In the genomic region with DNA sequence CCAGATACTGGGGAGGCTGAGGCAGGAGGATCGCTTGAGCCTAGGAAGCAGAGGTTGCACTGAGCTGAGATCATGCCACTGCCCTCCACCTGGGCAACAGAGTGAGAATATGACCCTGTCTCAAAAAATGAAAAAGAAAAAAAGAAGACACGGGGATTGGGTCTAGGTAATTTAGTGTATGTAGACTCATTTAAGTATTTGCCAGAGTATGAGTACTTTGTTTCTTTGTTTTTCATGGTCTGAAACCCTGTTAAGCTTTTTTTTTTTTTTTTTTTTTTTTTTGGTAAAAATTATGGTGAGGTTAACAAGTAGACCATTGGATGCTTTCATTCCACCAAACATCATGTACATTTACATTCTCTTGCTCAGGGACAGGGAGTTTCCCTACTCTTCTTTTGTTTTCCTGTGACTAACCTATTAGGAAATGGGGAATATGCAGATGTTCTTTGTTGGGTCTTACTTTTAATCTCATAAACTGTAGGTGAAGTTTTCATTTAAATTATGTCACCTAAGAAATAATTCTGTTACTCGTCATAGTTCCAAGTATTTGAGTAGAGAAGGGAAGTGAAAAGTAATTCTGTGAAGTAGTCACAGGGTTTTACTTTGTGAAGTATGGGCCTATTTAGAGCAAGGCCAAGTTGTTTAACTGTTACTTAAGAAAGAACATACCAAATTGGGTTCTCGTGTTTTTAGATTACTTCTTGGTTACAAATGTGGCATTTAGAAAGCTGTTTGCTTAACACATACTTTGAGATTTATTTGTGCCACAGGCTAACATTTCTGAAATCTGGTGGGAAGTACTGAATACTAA, we compare ENCODE assay signal across 7 cellular contexts. TPM values are rescaled to one million over a fixed set of nuclear protein-coding genes. Genes with fewer than 3 reads are reported as not detected.
DNase-seq lines count a peak whose midpoint lies in the region; ATAC-seq, FAIRE-seq and TF ChIP-seq lines count a peak whose summit lies in the region.
"Not testable (repeated sequence)": the region's sequence is repeated elsewhere in the genome, so short reads cannot be mapped to it uniquely, and the experiment has no call there.

No MANE protein-coding gene starts in this region.

- not testable (repeated sequence) for H4K20me1 ChIP-seq in keratinocyte (ENCODE audit: control insufficient read depth, extremely low read depth, insufficient read depth, low read length)

- H3K36me3 Mint-ChIP-seq in activated CD4-positive, alpha-beta memory T cell treated with anti-CD3 and anti-CD28 coated beads for 36 hours = peaks cover 29% of the 10 kb centered on the region

- not testable (repeated sequence) for H3K27ac ChIP-seq in keratinocyte (ENCODE audit: control insufficient read depth, insufficient read depth, low read length)

- H3K27ac Mint-ChIP-seq in activated CD4-positive, alpha-beta memory T cell treated with anti-CD3 and anti-CD28 coated beads for 36 hours = peak overlapping the region; percentile 84

- intact Hi-C loops in activated CD4-positive, alpha-beta memory T cell treated with anti-CD3 and anti-CD28 coated beads for 36 hours (cut with micrococcal nuclease) = loop anchor here (1.0 to 5.0 kb wide), 2 partner anchors 11 to 41 kb away; no protein-coding TSS in a partner anchor

- ATAC-seq in GM18858 (IDR thresholded peaks at IDR 0.05; ENCODE audit: unreplicated experiment) = peak; percentile 41
- ATAC-seq in GM21447 (IDR thresholded peaks at IDR 0.05; ENCODE audit: unreplicated experiment) = peak; percentile 62
- ATAC-seq in HG02852 (IDR thresholded peaks at IDR 0.05; ENCODE audit: unreplicated experiment) = peak; percentile 73
- peak; percentile 53 for ATAC-seq in HG03439 (IDR thresholded peaks at IDR 0.05; ENCODE audit: unreplicated experiment)

- peak; percentile 63 for FAIRE-seq in keratinocyte (lab: Jason Lieb, UNC)

- H3K4me2 ChIP-seq in keratinocyte (ENCODE audit: control insufficient read depth, extremely low read depth, insufficient read depth, low read depth, low read length) = not testable (repeated sequence)

- H3K9me3 ChIP-seq in adipocyte (ENCODE audit: control insufficient read depth, low read length); keratinocyte (ENCODE audit: control insufficient read depth, low read depth, low read length): not testable (repeated sequence)

- H3K27me3 Mint-ChIP-seq in activated CD4-positive, alpha-beta memory T cell treated with anti-CD3 and anti-CD28 coated beads for 36 hours = not testable (repeated sequence)

- not testable (repeated sequence) for H3K36me3 ChIP-seq in adipocyte (ENCODE audit: control insufficient read depth, insufficient read depth, low read length, severe bottlenecking); keratinocyte (ENCODE audit: control insufficient read depth in 2 of 2, extremely low read depth in 1 of 2, insufficient read depth in 2 of 2, low read length in 2 of 2)

- not testable (repeated sequence) for H3K79me2 ChIP-seq in keratinocyte (ENCODE audit: control insufficient read depth, insufficient read depth, low read length)

- CTCF ChIA-PET in activated CD4-positive, alpha-beta memory T cell treated with anti-CD3 and anti-CD28 coated beads for 36 hours (lab: Charles Lee) = not testable (repeated sequence)

- not testable (repeated sequence) for H3K9me3 Mint-ChIP-seq in activated CD4-positive, alpha-beta memory T cell treated with anti-CD3 and anti-CD28 coated beads for 36 hours

- not testable (repeated sequence) for H3K27me3 ChIP-seq in adipocyte (replicated peaks; ENCODE audit: control insufficient read depth, insufficient read depth, low read length); keratinocyte (ENCODE audit: control insufficient read depth, extremely low read depth, insufficient read depth, low read length)

- not testable (repeated sequence) for H3K9ac ChIP-seq in adipocyte (ENCODE audit: low read length); keratinocyte (ENCODE audit: control insufficient read depth, extremely low read depth, insufficient read depth, low read length)

- DNase-seq in activated CD4-positive, alpha-beta memory T cell treated with anti-CD3 and anti-CD28 coated beads for 36 hours = peak; percentile 31
- peak; percentile 62 for DNase-seq in adipocyte (ENCODE audit: low read depth)
- not testable (repeated sequence) for DNase-seq in keratinocyte (ENCODE audit: low read depth, low spot score)

- POLR2A ChIA-PET in activated CD4-positive, alpha-beta memory T cell treated with anti-CD3 and anti-CD28 coated beads for 36 hours (lab: Charles Lee) = interaction anchor here (0.8 kb wide), 1 partner anchor 34 kb away, joined by 3 read pairs; no protein-coding TSS in a partner anchor

- H3K4me1 ChIP-seq in adipocyte (ENCODE audit: control insufficient read depth, insufficient read depth, low read length); keratinocyte (ENCODE audit: control insufficient read depth, extremely low read depth, insufficient read depth, low read length): not testable (repeated sequence)

- H3K9me1 ChIP-seq in keratinocyte (ENCODE audit: control insufficient read depth, extremely low read depth, insufficient read depth, low read length) = not testable (repeated sequence)

- not testable (repeated sequence) for H2AFZ ChIP-seq in keratinocyte (ENCODE audit: control insufficient read depth, low read length)

- not testable (repeated sequence) for H3K4me3 ChIP-seq in adipocyte (ENCODE audit: low read length); keratinocyte (ENCODE audit: control insufficient read depth in 2 of 3, extremely low read depth in 1 of 3, insufficient read depth in 2 of 3, low read depth in 1 of 3, low read length in 3 of 3)

- H3K4me1 Mint-ChIP-seq in activated CD4-positive, alpha-beta memory T cell treated with anti-CD3 and anti-CD28 coated beads for 36 hours (ENCODE audit: low read depth) = peaks cover 23% of the 10 kb centered on the region

- dilution Hi-C loops in keratinocyte (cut with MboI; ENCODE audit: extremely low pct_ligation_motif_present, low sequenced_read_pairs) = not testable (repeated sequence)

- not testable (repeated sequence) for TF ChIP-seq CTCF in keratinocyte (optimal IDR thresholded peaks at IDR 0.05 in 1 of 3, IDR thresholded peaks at IDR 0.05 in 1 of 3, conservative IDR thresholded peaks at IDR 0.05 in 1 of 3; ENCODE audit: extremely low read depth in 1 of 3, insufficient read depth in 2 of 3, low read length in 3 of 3)

- H3K4me3 Mint-ChIP-seq in activated CD4-positive, alpha-beta memory T cell treated with anti-CD3 and anti-CD28 coated beads for 36 hours = not testable (repeated sequence)

RNA-seq across cellular contexts. Expression of gene KLHL2, which starts 25.5 kb away (rescaled TPM):
- 10 to 100 TPM; 25.0 to 26.0 TPM for total RNA-seq in activated CD4-positive, alpha-beta memory T cell treated with anti-CD3 and anti-CD28 coated beads for 36 hours
- polyA plus RNA-seq in keratinocyte = 10.2 to 18.5 TPM (median 10.7 TPM) in 3 replicates
- 25.5 TPM for polyA plus RNA-seq in keratinocyte (2011; ENCODE audit: low read depth)
- 9.3 and 15.5 TPM in 2 replicates for polyA plus RNA-seq in keratinocyte (2011; cell fraction: cytosol; rRNA removed)
- polyA plus RNA-seq in keratinocyte (2011; cell fraction: nucleus; rRNA removed) = 14.0 and 18.0 TPM in 2 replicates
- polyA plus RNA-seq in keratinocyte (2012; ENCODE audit: low replicate concordance) = 10.0 and 15.7 TPM in 2 replicates
- polyA minus RNA-seq in keratinocyte = 2.8 to 13.3 TPM (median 8.2 TPM) in 3 replicates
- 5.4 TPM for polyA minus RNA-seq in keratinocyte (2011; cell fraction: cytosol; rRNA and poly(A)+ RNA removed)
- polyA minus RNA-seq in keratinocyte (2011; cell fraction: nucleus; rRNA and poly(A)+ RNA removed) = 3.4 and 9.7 TPM in 2 replicates
